1 cellular context compared by ENCODE assay signal in the genomic region with DNA sequence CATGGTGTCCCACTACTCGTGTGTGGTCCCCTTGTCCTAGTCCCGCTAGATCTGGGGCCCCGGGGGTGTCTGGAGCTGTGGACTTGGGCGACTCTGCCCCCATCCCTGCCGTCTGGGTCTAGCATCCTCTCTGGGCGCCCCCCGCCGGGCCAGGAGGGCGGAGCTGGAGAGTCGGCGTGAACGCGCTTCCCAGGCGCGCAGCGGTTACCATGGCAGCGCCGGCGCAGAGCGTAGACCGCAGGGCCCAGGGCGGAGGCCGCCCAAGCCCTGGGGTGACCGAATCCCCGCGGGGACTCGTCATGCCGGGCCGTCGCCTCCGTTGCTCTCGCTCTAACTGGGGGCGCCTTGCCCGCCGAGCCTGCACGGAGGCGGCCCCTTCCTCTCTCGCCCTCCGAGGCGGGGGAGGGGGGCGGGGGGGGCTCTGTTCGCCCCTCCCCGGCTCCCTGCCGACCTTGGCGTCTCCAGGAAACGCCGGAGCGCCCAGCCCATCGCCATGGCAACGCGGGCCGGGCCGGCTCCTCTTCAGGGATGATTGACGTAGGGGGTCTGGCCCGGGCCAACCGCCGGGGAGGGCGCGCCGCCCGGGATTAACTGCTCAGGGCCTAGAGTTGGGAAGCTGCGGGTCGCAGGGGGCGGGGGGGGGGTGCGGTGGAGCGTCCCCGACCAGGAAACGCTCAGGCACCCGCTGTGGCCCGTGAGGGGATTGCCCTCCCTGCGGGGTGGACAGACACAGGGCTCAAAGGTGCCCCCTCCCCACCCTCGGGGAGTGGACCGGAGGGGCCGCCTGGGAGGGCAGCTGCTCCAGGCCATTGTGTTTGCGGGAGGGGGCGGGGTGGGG.
A peak's percentile ranks its signal among the peaks of the same experiment; 100 is the strongest.
TF ChIP-seq lines count a peak whose summit lies in the region.

No MANE protein-coding gene starts in this region.

TF ChIP-seq in WTC11, 78 proteins besides CTCF, POLR2A, EP300 and RAD21 (continued from another document):
- TF ChIP-seq, protein P1, sequence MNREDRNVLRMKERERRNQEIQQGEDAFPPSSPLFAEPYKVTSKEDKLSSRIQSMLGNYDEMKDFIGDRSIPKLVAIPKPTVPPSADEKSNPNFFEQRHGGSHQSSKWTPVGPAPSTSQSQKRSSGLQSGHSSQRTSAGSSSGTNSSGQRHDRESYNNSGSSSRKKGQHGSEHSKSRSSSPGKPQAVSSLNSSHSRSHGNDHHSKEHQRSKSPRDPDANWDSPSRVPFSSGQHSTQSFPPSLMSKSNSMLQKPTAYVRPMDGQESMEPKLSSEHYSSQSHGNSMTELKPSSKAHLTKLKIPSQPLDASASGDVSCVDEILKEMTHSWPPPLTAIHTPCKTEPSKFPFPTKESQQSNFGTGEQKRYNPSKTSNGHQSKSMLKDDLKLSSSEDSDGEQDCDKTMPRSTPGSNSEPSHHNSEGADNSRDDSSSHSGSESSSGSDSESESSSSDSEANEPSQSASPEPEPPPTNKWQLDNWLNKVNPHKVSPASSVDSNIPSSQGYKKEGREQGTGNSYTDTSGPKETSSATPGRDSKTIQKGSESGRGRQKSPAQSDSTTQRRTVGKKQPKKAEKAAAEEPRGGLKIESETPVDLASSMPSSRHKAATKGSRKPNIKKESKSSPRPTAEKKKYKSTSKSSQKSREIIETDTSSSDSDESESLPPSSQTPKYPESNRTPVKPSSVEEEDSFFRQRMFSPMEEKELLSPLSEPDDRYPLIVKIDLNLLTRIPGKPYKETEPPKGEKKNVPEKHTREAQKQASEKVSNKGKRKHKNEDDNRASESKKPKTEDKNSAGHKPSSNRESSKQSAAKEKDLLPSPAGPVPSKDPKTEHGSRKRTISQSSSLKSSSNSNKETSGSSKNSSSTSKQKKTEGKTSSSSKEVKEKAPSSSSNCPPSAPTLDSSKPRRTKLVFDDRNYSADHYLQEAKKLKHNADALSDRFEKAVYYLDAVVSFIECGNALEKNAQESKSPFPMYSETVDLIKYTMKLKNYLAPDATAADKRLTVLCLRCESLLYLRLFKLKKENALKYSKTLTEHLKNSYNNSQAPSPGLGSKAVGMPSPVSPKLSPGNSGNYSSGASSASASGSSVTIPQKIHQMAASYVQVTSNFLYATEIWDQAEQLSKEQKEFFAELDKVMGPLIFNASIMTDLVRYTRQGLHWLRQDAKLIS (CRISPR knock-in tag; IDR thresholded peaks at IDR 0.05; ENCODE audit: borderline replicate concordance): no peak
- TF ChIP-seq TEAD1 (CRISPR knock-in tag; IDR thresholded peaks at IDR 0.05) (0 out of 2 replicates have a peak, but pooled peaks have one; percentile 13), SMAD3 (CRISPR knock-in tag; IDR thresholded peaks at IDR 0.05; ENCODE audit: borderline replicate concordance) (no peak), ZNF219 (CRISPR knock-in tag; IDR thresholded peaks at IDR 0.05; ENCODE audit: borderline replicate concordance) (no peak)
- TF ChIP-seq, protein P2, sequence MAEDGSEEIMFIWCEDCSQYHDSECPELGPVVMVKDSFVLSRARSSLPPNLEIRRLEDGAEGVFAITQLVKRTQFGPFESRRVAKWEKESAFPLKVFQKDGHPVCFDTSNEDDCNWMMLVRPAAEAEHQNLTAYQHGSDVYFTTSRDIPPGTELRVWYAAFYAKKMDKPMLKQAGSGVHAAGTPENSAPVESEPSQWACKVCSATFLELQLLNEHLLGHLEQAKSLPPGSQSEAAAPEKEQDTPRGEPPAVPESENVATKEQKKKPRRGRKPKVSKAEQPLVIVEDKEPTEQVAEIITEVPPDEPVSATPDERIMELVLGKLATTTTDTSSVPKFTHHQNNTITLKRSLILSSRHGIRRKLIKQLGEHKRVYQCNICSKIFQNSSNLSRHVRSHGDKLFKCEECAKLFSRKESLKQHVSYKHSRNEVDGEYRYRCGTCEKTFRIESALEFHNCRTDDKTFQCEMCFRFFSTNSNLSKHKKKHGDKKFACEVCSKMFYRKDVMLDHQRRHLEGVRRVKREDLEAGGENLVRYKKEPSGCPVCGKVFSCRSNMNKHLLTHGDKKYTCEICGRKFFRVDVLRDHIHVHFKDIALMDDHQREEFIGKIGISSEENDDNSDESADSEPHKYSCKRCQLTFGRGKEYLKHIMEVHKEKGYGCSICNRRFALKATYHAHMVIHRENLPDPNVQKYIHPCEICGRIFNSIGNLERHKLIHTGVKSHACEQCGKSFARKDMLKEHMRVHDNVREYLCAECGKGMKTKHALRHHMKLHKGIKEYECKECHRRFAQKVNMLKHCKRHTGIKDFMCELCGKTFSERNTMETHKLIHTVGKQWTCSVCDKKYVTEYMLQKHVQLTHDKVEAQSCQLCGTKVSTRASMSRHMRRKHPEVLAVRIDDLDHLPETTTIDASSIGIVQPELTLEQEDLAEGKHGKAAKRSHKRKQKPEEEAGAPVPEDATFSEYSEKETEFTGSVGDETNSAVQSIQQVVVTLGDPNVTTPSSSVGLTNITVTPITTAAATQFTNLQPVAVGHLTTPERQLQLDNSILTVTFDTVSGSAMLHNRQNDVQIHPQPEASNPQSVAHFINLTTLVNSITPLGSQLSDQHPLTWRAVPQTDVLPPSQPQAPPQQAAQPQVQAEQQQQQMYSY (CRISPR knock-in tag; IDR thresholded peaks at IDR 0.05): no peak
- TF ChIP-seq, protein P3, sequence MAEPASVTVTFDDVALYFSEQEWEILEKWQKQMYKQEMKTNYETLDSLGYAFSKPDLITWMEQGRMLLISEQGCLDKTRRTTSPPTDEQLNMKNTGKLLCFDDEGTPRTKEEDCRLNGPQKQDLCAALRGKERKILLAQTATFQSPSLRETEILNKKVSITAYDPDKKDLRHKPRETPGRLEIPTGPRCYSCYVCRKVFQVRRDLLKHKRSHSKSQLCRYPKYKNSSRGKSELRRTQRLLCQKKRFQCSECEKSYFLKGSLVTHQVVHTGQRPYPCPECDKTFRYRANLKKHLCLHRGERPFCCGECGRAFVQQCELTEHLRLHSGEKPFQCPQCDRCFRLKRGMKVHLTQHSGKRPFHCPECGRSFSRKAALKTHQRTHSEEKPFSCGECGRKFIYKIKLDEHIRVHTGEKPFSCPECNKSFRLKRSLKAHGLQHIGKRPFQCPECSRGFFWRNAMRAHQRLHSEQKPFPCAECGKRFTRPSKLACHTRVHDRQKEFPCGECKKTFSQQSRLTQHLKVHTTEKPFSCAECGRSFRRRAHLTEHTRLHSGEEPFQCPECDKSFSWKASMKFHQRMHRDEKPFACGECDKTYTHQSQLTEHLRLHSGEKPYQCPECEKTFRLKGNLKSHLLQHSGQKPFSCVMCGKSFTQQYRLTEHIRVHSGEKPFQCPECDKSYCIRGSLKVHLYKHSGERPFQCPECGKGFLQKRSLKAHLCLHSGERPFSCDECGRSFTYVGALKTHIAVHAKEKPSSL (CRISPR knock-in tag; conservative IDR thresholded peaks at IDR 0.05): no peak
